Comparison of ENCODE assay signal across 25 cellular contexts in genomic region chr10:20415684-20416083, GRCh38.
DNase-seq lines count a peak whose midpoint lies in the region; ATAC-seq and TF ChIP-seq lines count a peak whose summit lies in the region.
"Had no signal": no experiment of that assay in that cellular context is flagged by ENCODE, and none has a peak within 500 bp of the region (broad histone marks: within the 10 kb centered on the region; RNA-seq: fewer than 3 reads in every experiment).

No MANE protein-coding gene starts in this region.

- DNase-seq in LNCaP clone FGC (ENCODE audit: low read depth), result peak; percentile 4
- peak in 1 of 2 donors; percentile 64 for DNase-seq in ascending aorta (ENCODE audit: low spot score in 2 of 2)
- DNase-seq in left lung, result no peak
- no peak for DNase-seq in midbrain (lab: John Stamatoyannopoulos, UW)
- DNase-seq in T-helper 17 cell, result no peak
- no peak for DNase-seq in AML-193 (lab: John Stamatoyannopoulos, UW)
- DNase-seq: C1 segment of cervical spinal cord; Caco-2; CD8-positive, alpha-beta T cell; DMS 273 treated with DMSO at 0.1 percent for 48 hours; DND-41; Kasumi-1; NCI-H1092; NCI-H1417 treated with DMSO at 0.1 percent for 48 hours; NCI-H1694 treated with DMSO at 0.1 percent for 48 hours; NCI-H2081; NCI-H2227 treated with DMSO at 0.1 percent for 48 hours; NCI-H510A treated with DMSO at 0.1 percent for 48 hours; NCI-H748 treated with DMSO at 0.1 percent for 48 hours had no signal

- no peaks in the 10 kb centered on the region for H3K36me3 ChIP-seq in ascending aorta
- H3K36me3 ChIP-seq in left lung, result no peaks in the 10 kb centered on the region
- H3K36me3 ChIP-seq: SJCRH30 had no signal

- H3K4me1 ChIP-seq in ascending aorta, result no peaks in the 10 kb centered on the region
- no peaks in the 10 kb centered on the region for H3K4me1 ChIP-seq in left lung
- H3K4me1 ChIP-seq: A549, SJCRH30 had no signal

- intact Hi-C loops in ascending aorta (cut with DNase I), result loop anchor here (10.0 kb wide), 3 partner anchors 209 to 601 kb away; partner anchors contain the start of gene PLXDC2
- intact Hi-C loops in left lung (cut with DNase I), result no loop called here

- no peaks in the 10 kb centered on the region for H3K27me3 ChIP-seq in ascending aorta
- no peaks in the 10 kb centered on the region for H3K27me3 ChIP-seq in left lung
- H3K27me3 ChIP-seq: SJCRH30 had no signal

- H3K4me1 Mint-ChIP-seq in T-helper 17 cell, result no peaks in the 10 kb centered on the region

- ATAC-seq in left lung (peak; percentile 67), T-helper 17 cell (no peak), GM18502 (IDR thresholded peaks at IDR 0.05; ENCODE audit: poor library complexity, unreplicated experiment) (no peak)
- ATAC-seq: A549; CD8-positive, alpha-beta T cell; K562; Right ventricle myocardium inferior had no signal

- no peaks in the 10 kb centered on the region for H3K36me3 Mint-ChIP-seq in T-helper 17 cell (ENCODE audit: low read depth)
- H3K36me3 Mint-ChIP-seq: CD8-positive, alpha-beta T cell had no signal

- H3K27me3 Mint-ChIP-seq in T-helper 17 cell, result no peaks in the 10 kb centered on the region

- H3K4me3 Mint-ChIP-seq in T-helper 17 cell, result no peak overlapping the region
- H3K4me3 Mint-ChIP-seq: CD8-positive, alpha-beta T cell had no signal

- H3K27ac Mint-ChIP-seq in T-helper 17 cell, result no peak overlapping the region
- H3K27ac Mint-ChIP-seq: CD8-positive, alpha-beta T cell had no signal

- H3K27ac ChIP-seq in C4-2B (peak overlapping the region; percentile 10; the same call in 1 of the 2 replicates), ascending aorta (peak overlapping the region; percentile 70 to 75), left lung (no peak overlapping the region)
- H3K27ac ChIP-seq: A549, SJCRH30 had no signal

- no peak overlapping the region for H3K4me3 ChIP-seq in LNCaP clone FGC (ENCODE audit: low read depth, low read length)
- H3K4me3 ChIP-seq in ascending aorta, result no peak overlapping the region
- no peak overlapping the region for H3K4me3 ChIP-seq in left lung
- H3K4me3 ChIP-seq: A549, K562, SJCRH30 had no signal

- no peak for TF ChIP-seq CTCF in C4-2B (conservative IDR thresholded peaks at IDR 0.05)
- no peak for TF ChIP-seq CTCF in LNCaP clone FGC (IDR thresholded peaks at IDR 0.05; ENCODE audit: control insufficient read depth, extremely low read depth, insufficient read depth)
- TF ChIP-seq CTCF in ascending aorta (IDR thresholded peaks at IDR 0.05), result no peak
- TF ChIP-seq CTCF in left lung (IDR thresholded peaks at IDR 0.05), result no peak

- peaks cover 3 to 8% of the 10 kb centered on the region in 2 donors for H3K9me3 ChIP-seq in ascending aorta
- peaks cover 0 to 2% of the 10 kb centered on the region in 2 donors for H3K9me3 ChIP-seq in left lung
- no peaks in the 10 kb centered on the region for H3K9me3 ChIP-seq in T-helper 17 cell (ENCODE audit: control insufficient read depth, low read length, poor library complexity, severe bottlenecking)
- H3K9me3 ChIP-seq: Caco-2 had no signal

Comparison
In these comparisons a context has a peak if more than half of its experiments do, and no peak if none do; other contexts are left out.
1. H3K27ac ChIP-seq: peak in C4-2B (single experiment) and ascending aorta (2 of 2); none in left lung (0 of 2).